9 cellular contexts compared by ENCODE assay signal in the genomic region with DNA sequence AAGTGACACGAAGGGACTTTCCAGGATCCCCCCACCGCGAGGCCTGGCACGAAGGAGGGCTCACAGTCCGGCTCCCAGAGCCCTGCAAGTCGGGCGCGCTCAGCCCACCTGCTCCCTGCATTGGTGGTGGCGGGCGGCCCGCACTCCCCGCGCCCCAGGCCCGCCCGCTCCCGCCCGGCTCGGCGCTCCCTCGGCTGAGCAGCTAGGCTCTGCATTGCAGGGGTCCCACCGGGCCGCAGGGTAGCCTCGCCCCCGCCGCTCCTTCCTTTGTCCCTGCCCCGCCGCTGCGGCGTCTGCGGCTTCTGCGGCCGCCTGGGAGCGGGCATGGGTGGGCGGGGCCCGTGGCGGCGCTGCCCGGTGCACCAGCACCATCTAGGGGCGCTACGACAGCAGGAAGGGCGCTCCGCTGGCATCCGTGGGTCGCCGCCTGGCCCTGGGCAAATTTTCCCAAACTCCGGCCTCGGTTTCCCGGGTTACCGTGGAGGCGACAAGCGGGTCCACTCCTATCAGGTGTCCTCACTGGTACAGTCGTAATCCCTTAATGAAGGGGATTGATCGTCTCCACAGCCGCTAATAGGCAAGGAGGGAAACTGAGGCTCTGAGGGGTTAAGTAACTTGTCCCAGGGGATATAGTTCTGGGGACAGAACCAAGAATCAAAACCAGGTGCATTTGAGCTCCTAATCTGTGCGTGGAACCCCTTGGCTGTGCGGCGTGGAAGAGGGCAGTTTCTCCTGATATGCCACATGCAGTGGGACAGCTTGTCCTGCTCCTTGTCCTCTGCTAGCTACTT.
DNase-seq lines count a peak whose midpoint lies in the region; ATAC-seq and TF ChIP-seq lines count a peak whose summit lies in the region.
"Had no signal": no experiment of that assay in that cellular context is flagged by ENCODE, and none has a peak within 500 bp of the region (broad histone marks: within the 10 kb centered on the region; RNA-seq: fewer than 3 reads in every experiment).

No MANE protein-coding gene starts in this region.

- no peak overlapping the region for H3K4me3 Mint-ChIP-seq in activated T-cell treated with anti-CD3 and anti-CD28 coated beads, Interleukin-2, amount 50 U/mL, for 24 hours
- no peak overlapping the region for H3K4me3 Mint-ChIP-seq in CD8-positive, alpha-beta memory T cell
- H3K4me3 Mint-ChIP-seq: activated naive CD8-positive, alpha-beta T cell had no signal

- POLR2A ChIA-PET in CD8-positive, alpha-beta memory T cell (lab: Charles Lee) = no interaction called here

- H3K36me3 ChIP-seq in left lung (no peaks in the 10 kb centered on the region), tibial artery (no peaks in the 10 kb centered on the region)
- no peaks in the 10 kb centered on the region for H3K36me3 ChIP-seq in CD8-positive, alpha-beta memory T cell (ENCODE audit: insufficient read depth, low read length)

- H3K27me3 ChIP-seq in left lung = peaks cover 19 to 41% of the 10 kb centered on the region in 2 donors
- peaks cover 0 to 38% of the 10 kb centered on the region in 2 donors for H3K27me3 ChIP-seq in tibial artery
- H3K27me3 ChIP-seq in CD8-positive, alpha-beta memory T cell (ENCODE audit: insufficient read depth, low read length, poor library complexity, severe bottlenecking) = no peaks in the 10 kb centered on the region

- CTCF ChIA-PET in CD8-positive, alpha-beta memory T cell (lab: Charles Lee) = no interaction called here

- ATAC-seq in left lung = peak; percentile 98

- TF ChIP-seq CTCF in left lung (IDR thresholded peaks at IDR 0.05) = peak; percentile 45 to 58
- TF ChIP-seq CTCF in tibial artery (IDR thresholded peaks at IDR 0.05) = peak in 1 of 2 experiments; percentile 57

- no peaks in the 10 kb centered on the region for H3K4me1 Mint-ChIP-seq in activated T-cell treated with anti-CD3 and anti-CD28 coated beads, Interleukin-2, amount 50 U/mL, for 24 hours (ENCODE audit: low read depth)
- H3K4me1 Mint-ChIP-seq in CD8-positive, alpha-beta memory T cell = no peaks in the 10 kb centered on the region

- DNase-seq in activated T-cell treated with anti-CD3 and anti-CD28 coated beads, Interleukin-2, amount 50 U/mL, for 24 hours = peak; percentile 33
- no peak for DNase-seq in activated T-cell treated with anti-CD3 and anti-CD28 coated beads, Interleukin-2, amount 50 U/mL, for 1 hour
- DNase-seq in NCI-H2196 treated with DMSO at 0.1 percent for 48 hours (lab: John Stamatoyannopoulos, UW; ENCODE audit: unreplicated experiment) (peak; percentile 2), cerebellar cortex (ENCODE audit: low spot score) (peak; percentile 16), left lung (peak; percentile 38 to 87), tibial artery (no peak), HT-29 (ENCODE audit: low spot score) (no peak)
- no peak for DNase-seq in CD8-positive, alpha-beta memory T cell

- H3K4me3 ChIP-seq in left lung (peak overlapping the region; percentile 13 to 23), tibial artery (peak overlapping the region; percentile 39 to 43)
- H3K4me3 ChIP-seq in CD8-positive, alpha-beta memory T cell (ENCODE audit: low read length) = no peak overlapping the region

- H3K36me3 Mint-ChIP-seq in activated T-cell treated with anti-CD3 and anti-CD28 coated beads, Interleukin-2, amount 50 U/mL, for 24 hours (ENCODE audit: low read depth) = no peaks in the 10 kb centered on the region
- H3K36me3 Mint-ChIP-seq in CD8-positive, alpha-beta memory T cell = no peaks in the 10 kb centered on the region
- H3K36me3 Mint-ChIP-seq: activated naive CD8-positive, alpha-beta T cell had no signal

- H3K9me3 ChIP-seq in left lung (no peaks in the 10 kb centered on the region), tibial artery (no peaks in the 10 kb centered on the region)
- no peaks in the 10 kb centered on the region for H3K9me3 ChIP-seq in CD8-positive, alpha-beta memory T cell (ENCODE audit: low read length)

- peaks cover 48% of the 10 kb centered on the region for H3K27me3 Mint-ChIP-seq in activated T-cell treated with anti-CD3 and anti-CD28 coated beads, Interleukin-2, amount 50 U/mL, for 24 hours
- H3K27me3 Mint-ChIP-seq in CD8-positive, alpha-beta memory T cell = peaks cover 22 to 34% of the 10 kb centered on the region in 2 donors

- H3K27ac Mint-ChIP-seq in activated T-cell treated with anti-CD3 and anti-CD28 coated beads, Interleukin-2, amount 50 U/mL, for 24 hours = no peak overlapping the region
- no peak overlapping the region for H3K27ac Mint-ChIP-seq in CD8-positive, alpha-beta memory T cell
- H3K27ac Mint-ChIP-seq: activated naive CD8-positive, alpha-beta T cell had no signal

- no peaks in the 10 kb centered on the region for H3K9me3 Mint-ChIP-seq in activated T-cell treated with anti-CD3 and anti-CD28 coated beads, Interleukin-2, amount 50 U/mL, for 24 hours
- peaks cover 0 to 3% (median 0%) of the 10 kb centered on the region in 5 donors for H3K9me3 Mint-ChIP-seq in CD8-positive, alpha-beta memory T cell

- no peak overlapping the region for H3K27ac ChIP-seq in left lung
- H3K27ac ChIP-seq in tibial artery = no peak overlapping the region
- H3K27ac ChIP-seq in CD8-positive, alpha-beta memory T cell (ENCODE audit: low read depth, low read length) = no peak overlapping the region

- intact Hi-C loops in left lung (cut with DNase I) (loop anchor here in 1 of 2 donors (10.0 kb wide), 1 partner anchor 873 kb away; no protein-coding TSS in a partner anchor), tibial artery (cut with DNase I; ENCODE audit: low total_unique reads) (no loop called here)

- H3K4me1 ChIP-seq in left lung = peaks cover 7 to 8% of the 10 kb centered on the region in 2 donors
- peaks cover 0 to 13% (median 6%) of the 10 kb centered on the region in 4 donors for H3K4me1 ChIP-seq in tibial artery
- H3K4me1 ChIP-seq in CD8-positive, alpha-beta memory T cell (ENCODE audit: insufficient read depth, low read length) = no peaks in the 10 kb centered on the region

Comparison
In these comparisons a context has a peak if more than half of its experiments do, and no peak if none do; other contexts are left out.
1. DNase-seq: peak in activated T-cell treated with anti-CD3 and anti-CD28 coated beads, Interleukin-2, amount 50 U/mL, for 24 hours (single experiment), NCI-H2196 treated with DMSO at 0.1 percent for 48 hours (single experiment), cerebellar cortex (single experiment) and left lung (2 of 2); none in activated T-cell treated with anti-CD3 and anti-CD28 coated beads, Interleukin-2, amount 50 U/mL, for 1 hour (single experiment), tibial artery (0 of 2), CD8-positive, alpha-beta memory T cell (0 of 5) and HT-29 (single experiment).